ENCODE assay signal across 18 cellular contexts in genomic region chrX:39248330-39248729, GRCh38.
DNase-seq lines count a peak whose midpoint lies in the region; ATAC-seq and TF ChIP-seq lines count a peak whose summit lies in the region.
"Had no signal": no experiment of that assay in that cellular context is flagged by ENCODE, and none has a peak within 500 bp of the region (broad histone marks: within the 10 kb centered on the region; RNA-seq: fewer than 3 reads in every experiment).

No MANE protein-coding gene starts in this region.

- POLR2A ChIA-PET in A673 (lab: Charles Lee; ENCODE audit: low non-redundant PET), result no interaction called here

- TF ChIP-seq CTCF in A673 (conservative IDR thresholded peaks at IDR 0.05; ENCODE audit: low read depth, low read length) (no peak), dorsolateral prefrontal cortex (IDR thresholded peaks at IDR 0.05 in 54 of 56, conservative IDR thresholded peaks at IDR 0.05 in 2 of 56; ENCODE audit: low read depth in 1 of 56, partially characterized antibody in 56 of 56) (no peak)

- CTCF ChIA-PET in A673 (lab: Charles Lee), result no interaction called here

- H3K4me1 ChIP-seq in A673 (ENCODE audit: insufficient read depth, low read length, poor library complexity, severe bottlenecking), result no peaks in the 10 kb centered on the region
- H3K4me1 ChIP-seq: A549, BLaER1 had no signal

- H3K4me3 ChIP-seq in A673 (ENCODE audit: low read depth, low read length, poor library complexity, severe bottlenecking) (no peak overlapping the region), dorsolateral prefrontal cortex (no peak overlapping the region)
- H3K4me3 ChIP-seq: A549, BLaER1, GM12878, GM23338 had no signal

- DNase-seq in A673 (ENCODE audit: low spot score) (peak; percentile 22), RPMI7951 (ENCODE audit: low read depth) (peak; percentile 23), dorsolateral prefrontal cortex (no peak), substantia nigra (lab: John Stamatoyannopoulos, UW) (no peak), NCI-H187 (lab: John Stamatoyannopoulos, UW) (no peak)
- DNase-seq: CD4-positive, alpha-beta memory T cell; DMS79 treated with DMSO at 0.1 percent for 48 hours; EL; H7; HFFc6 had no signal

- H3K27ac ChIP-seq in A673 (ENCODE audit: low read depth, low read length, poor library complexity, severe bottlenecking), result no peak overlapping the region
- H3K27ac ChIP-seq in dorsolateral prefrontal cortex, result peak overlapping the region in 55 of 59 donors; percentile 12 to 92 (median 79)
- peak overlapping the region; percentile 84 for H3K27ac ChIP-seq in substantia nigra (ENCODE audit: low read depth, low read length, poor library complexity, severe bottlenecking)
- H3K27ac ChIP-seq: 22Rv1, A549, BLaER1 had no signal

- H3K36me3 ChIP-seq in A673 (ENCODE audit: insufficient read depth, low read length, poor library complexity, severe bottlenecking), result no peaks in the 10 kb centered on the region
- H3K36me3 ChIP-seq: BLaER1 had no signal

- peaks cover 5% of the 10 kb centered on the region for H3K27me3 ChIP-seq in A673 (replicated peaks; ENCODE audit: insufficient read depth, low read depth, low read length, poor library complexity)
- H3K27me3 ChIP-seq in dorsolateral prefrontal cortex, result peaks cover 0 to 55% (median 7%) of the 10 kb centered on the region in 45 donors
- H3K27me3 ChIP-seq: BLaER1 had no signal

- no peak for ATAC-seq in GM18867 (IDR thresholded peaks at IDR 0.05; ENCODE audit: unreplicated experiment)
- ATAC-seq in GM18870 (IDR thresholded peaks at IDR 0.05; ENCODE audit: unreplicated experiment), result no peak
- ATAC-seq: A549, GM12878, GM23338, HCT116 had no signal

- no TSS peak for BruUV-seq in A673 (replicated peaks; lab: Mats Ljungman, UMichigan)

- intact Hi-C loops in A673 (cut with micrococcal nuclease; ENCODE audit: unreplicated experiment) (loop anchor here (10.0 kb wide), 1 partner anchor 494 kb away; no protein-coding TSS in a partner anchor), dorsolateral prefrontal cortex (cut with DNase I) (no loop called here)

- no peaks in the 10 kb centered on the region for H3K9me3 ChIP-seq in A673 (ENCODE audit: low read depth, low read length, poor library complexity, severe bottlenecking)
- H3K9me3 ChIP-seq: A549, BLaER1 had no signal

Comparison
In these comparisons a context has a peak if more than half of its experiments do, and no peak if none do; other contexts are left out.
1. DNase-seq: peak in A673 (single experiment) and RPMI7951 (single experiment); none in dorsolateral prefrontal cortex (0 of 10), substantia nigra (0 of 49) and NCI-H187 (0 of 2).